ENCODE assay signal across 1 cellular context in the genomic region with DNA sequence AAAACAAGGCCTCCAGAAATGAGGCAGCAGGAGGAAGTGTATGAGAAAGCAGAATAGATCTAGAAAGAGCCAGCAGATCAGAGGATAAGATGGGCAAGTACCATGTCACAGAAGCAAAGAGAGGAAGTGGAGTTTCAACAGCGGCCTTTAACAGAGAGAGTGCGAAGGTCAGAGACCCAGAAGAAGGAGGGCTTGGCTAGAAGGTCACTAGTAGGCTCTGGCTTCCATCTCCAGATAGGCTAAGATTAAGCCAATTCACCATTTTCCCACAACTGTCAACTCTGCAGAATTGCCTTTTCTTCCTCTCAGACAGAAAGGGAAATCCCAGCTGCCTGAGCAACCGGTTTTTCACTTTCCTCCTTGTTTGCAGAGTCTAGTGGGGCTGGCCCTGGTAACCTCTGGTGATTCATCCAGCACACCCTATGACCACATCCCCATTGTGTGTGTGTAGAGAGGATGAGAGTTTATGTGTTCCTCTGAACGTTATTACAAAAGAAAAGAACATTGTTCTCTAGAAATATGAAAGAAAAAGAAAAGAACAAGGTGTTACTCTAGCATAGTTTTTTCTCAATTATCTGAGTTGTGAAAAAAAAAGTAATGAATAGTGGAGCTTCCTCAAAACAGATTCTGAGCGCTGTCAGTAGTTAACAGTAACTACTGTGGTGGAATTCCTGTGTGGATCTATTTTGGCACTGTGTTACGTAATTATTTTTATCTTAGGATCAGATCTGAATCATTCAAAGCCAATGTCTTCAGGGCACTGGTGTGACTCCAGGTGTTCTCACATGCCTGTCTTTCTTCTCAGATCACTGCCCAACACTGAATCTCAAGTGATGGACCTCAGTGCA.
TF ChIP-seq lines count a peak whose summit lies in the region.

No MANE protein-coding gene starts in this region.

TF ChIP-seq in SK-N-SH, 30 proteins besides CTCF, POLR2A, EP300 and RAD21 (continued from another document):
- 0 out of 2 replicates have a peak, but pooled peaks have one; percentile 34 for TF ChIP-seq REST (IDR thresholded peaks at IDR 0.05; ENCODE audit: low read depth, low read length)
- TF ChIP-seq JUND (IDR thresholded peaks at IDR 0.05) = peak; percentile 77
- TF ChIP-seq, protein P1, sequence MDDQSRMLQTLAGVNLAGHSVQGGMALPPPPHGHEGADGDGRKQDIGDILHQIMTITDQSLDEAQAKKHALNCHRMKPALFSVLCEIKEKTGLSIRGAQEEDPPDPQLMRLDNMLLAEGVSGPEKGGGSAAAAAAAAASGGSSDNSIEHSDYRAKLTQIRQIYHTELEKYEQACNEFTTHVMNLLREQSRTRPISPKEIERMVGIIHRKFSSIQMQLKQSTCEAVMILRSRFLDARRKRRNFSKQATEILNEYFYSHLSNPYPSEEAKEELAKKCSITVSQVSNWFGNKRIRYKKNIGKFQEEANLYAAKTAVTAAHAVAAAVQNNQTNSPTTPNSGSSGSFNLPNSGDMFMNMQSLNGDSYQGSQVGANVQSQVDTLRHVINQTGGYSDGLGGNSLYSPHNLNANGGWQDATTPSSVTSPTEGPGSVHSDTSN (IDR thresholded peaks at IDR 0.05) = peak; percentile 38
- TF ChIP-seq MEF2A (IDR thresholded peaks at IDR 0.05; ENCODE audit: borderline replicate concordance, low read depth) = 0 out of 2 replicates have a peak, but pooled peaks have one; percentile 57
- peak; percentile 21; the same call in 1 of the 2 replicates for TF ChIP-seq POLR2AphosphoS5 (IDR thresholded peaks at IDR 0.05; ENCODE audit: low read depth, low read length)
- no peak for TF ChIP-seq RFX5 (IDR thresholded peaks at IDR 0.05; ENCODE audit: low read length)
- TF ChIP-seq USF1 (IDR thresholded peaks at IDR 0.05; ENCODE audit: borderline replicate concordance, low read depth) = peak; percentile 33; the same call in 1 of the 2 replicates
- peak; percentile 67 for TF ChIP-seq RXRA (IDR thresholded peaks at IDR 0.05; ENCODE audit: borderline replicate concordance, low read depth)
